In the genomic region with DNA sequence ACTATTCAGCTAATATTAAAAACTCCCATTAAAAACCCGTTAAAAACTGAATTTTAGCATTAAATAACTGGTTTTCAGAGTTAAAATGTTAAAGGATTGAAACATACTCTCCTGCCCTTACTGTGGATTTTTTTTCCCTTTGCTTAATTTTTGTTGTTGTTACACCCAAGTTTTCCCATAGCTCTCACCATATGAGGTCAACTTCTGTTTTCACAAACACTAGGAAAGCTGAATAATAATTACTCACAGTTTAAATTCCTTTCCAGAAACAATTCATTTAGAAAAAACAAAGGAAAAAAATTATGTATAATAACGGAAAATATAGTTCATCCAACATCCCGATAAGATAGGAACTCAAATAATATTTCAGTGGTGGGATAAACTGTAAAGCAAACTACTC, we compare ENCODE assay signal across 11 cellular contexts.
"Had no signal": no experiment of that assay in that cellular context is flagged by ENCODE, and none has a peak within 500 bp of the region (broad histone marks: within the 10 kb centered on the region; RNA-seq: fewer than 3 reads in every experiment).

No MANE protein-coding gene starts in this region.

- H3K27me3 ChIP-seq: colonic mucosa, stomach had no signal

- H3K36me3 ChIP-seq: colonic mucosa, stomach had no signal

- H3K27ac Mint-ChIP-seq: activated CD8-positive, alpha-beta T cell treated with anti-CD3 and anti-CD28 coated beads, Interleukin-2, amount 10 ng/mL, durations not matched to agents 7 days and 5 days; natural killer cell had no signal

- H3K36me3 Mint-ChIP-seq: natural killer cell had no signal

- DNase-seq: activated CD4-positive, alpha-beta T cell treated with anti-CD3 and anti-CD28 coated beads for 48 hours; activated CD8-positive, alpha-beta memory T cell treated with anti-CD3 and anti-CD28 coated beads, Interleukin-2, amount 50 U/mL, for 48 hours; activated CD8-positive, alpha-beta T cell treated with anti-CD3 and anti-CD28 coated beads, Interleukin-2, amount 10 ng/mL, durations not matched to agents 7 days and 5 days; activated naive CD4-positive, alpha-beta T cell treated with Interleukin-2 at 50 U/mL for 16 hours; effector CD8-positive, alpha-beta T cell; left cardiac atrium; natural killer cell; stomach; T1000 had no signal

- H3K9me3 ChIP-seq: colonic mucosa, stomach had no signal

- H3K9me3 Mint-ChIP-seq: natural killer cell had no signal

- H3K27ac ChIP-seq: colonic mucosa, epithelial cell of prostate, stomach had no signal

- H3K4me3 Mint-ChIP-seq: activated CD8-positive, alpha-beta T cell treated with anti-CD3 and anti-CD28 coated beads, Interleukin-2, amount 10 ng/mL, durations not matched to agents 7 days and 5 days; natural killer cell had no signal

- ATAC-seq: activated CD8-positive, alpha-beta T cell treated with anti-CD3 and anti-CD28 coated beads, Interleukin-2, amount 10 ng/mL, durations not matched to agents 7 days and 5 days; natural killer cell had no signal

- H3K4me3 ChIP-seq: colonic mucosa, stomach had no signal
